Comparison of ENCODE assay signal across 14 cellular contexts in the genomic region with DNA sequence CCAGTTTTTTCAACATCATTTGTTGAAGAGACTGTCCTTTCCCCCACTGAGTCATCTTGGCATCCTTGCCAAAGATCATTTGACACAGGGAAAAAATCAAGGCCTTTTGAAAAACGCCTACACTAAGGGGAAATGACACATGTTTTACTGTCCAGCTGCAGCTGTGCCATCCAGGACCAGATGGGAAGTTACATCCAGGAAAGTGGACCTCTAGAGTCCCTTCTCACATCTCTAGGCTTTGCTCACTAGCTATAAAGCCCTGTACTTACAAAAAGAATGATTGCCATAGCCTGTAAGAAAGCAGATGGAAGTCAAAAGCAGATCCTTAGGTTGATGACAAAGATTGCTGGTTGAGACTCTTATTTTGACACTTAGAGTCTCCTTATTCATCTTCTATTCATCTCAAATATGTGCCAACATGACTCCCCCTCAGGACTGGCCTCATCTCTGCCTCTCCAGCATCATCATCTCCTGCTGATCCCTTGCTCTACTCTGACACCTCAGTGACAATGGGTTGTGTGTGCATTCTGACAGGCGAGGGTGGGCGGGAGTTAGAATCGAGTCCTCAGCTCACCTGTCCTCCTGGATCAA. TPM values are rescaled to one million over a fixed set of nuclear protein-coding genes. Genes with fewer than 3 reads are reported as not detected.
A peak's percentile ranks its signal among the peaks of the same experiment; 100 is the strongest.
DNase-seq lines count a peak whose midpoint lies in the region; ATAC-seq, FAIRE-seq and TF ChIP-seq lines count a peak whose summit lies in the region.
"Had no signal": no experiment of that assay in that cellular context is flagged by ENCODE, and none has a peak within 500 bp of the region (broad histone marks: within the 10 kb centered on the region; RNA-seq: fewer than 3 reads in every experiment).

No MANE protein-coding gene starts in this region.

- no peaks in the 10 kb centered on the region for H3K36me3 Mint-ChIP-seq in T-helper 2 cell treated with Interferon-gamma antibody and Interleukin-4, amounts not matched to agents 5 μg/mL and 100 μg/mL, for 36 hours (ENCODE audit: low read depth)
- H3K36me3 Mint-ChIP-seq: CD4-positive, CD25-positive, alpha-beta regulatory T cell; T-cell had no signal

- DNase-seq in A549 (ENCODE audit: low read depth in 1 of 2, low spot score in 1 of 2) (peak; percentile 3 to 6), GM04504 (ENCODE audit: low read depth) (peak; percentile 52), adipocyte (ENCODE audit: low read depth) (peak; percentile 53), glomerular endothelial cell (ENCODE audit: extremely low read depth, low read depth, low spot score) (peak; percentile 55), Peyer's patch (no peak), amygdala (lab: John Stamatoyannopoulos, UW) (no peak), G401 (ENCODE audit: low spot score) (no peak)
- no peak for DNase-seq in T-helper 2 cell treated with Interferon-gamma antibody and Interleukin-4, amounts not matched to agents 5 μg/mL and 100 μg/mL, for 36 hours (ENCODE audit: low spot score)
- DNase-seq: CD4-positive, CD25-positive, alpha-beta regulatory T cell; MM.1S; NCI-H526; nephron progenitor cell; stimulated activated CD4-positive, alpha-beta T cell treated with anti-CD3 and anti-CD28 coated beads, Interleukin-2, amount 100 ng/mL, for 24 hours; T-cell had no signal

- 45% methylated on average over 4 of the region's 4 CpGs for WGBS in A549 (ENCODE audit: missing lambda C conversion rate)

- H3K4me1 ChIP-seq in A549 (peaks cover 14% of the 10 kb centered on the region; the same call in 2 of the 3 replicates), adipocyte (ENCODE audit: control insufficient read depth, insufficient read depth, low read length) (peaks cover 15% of the 10 kb centered on the region), Peyer's patch (no peaks in the 10 kb centered on the region)

- ATAC-seq in A549: no peak; a peak in 1 of 6 replicates
- ATAC-seq: T-cell had no signal

- POLR2A ChIA-PET in A549 (lab: Yijun Ruan, JAX): no interaction called here

- TF ChIP-seq RAD21 in A549 (conservative IDR thresholded peaks at IDR 0.05 in 1 of 2, IDR thresholded peaks at IDR 0.05 in 1 of 2): no peak

- TF ChIP-seq CTCF in A549 (IDR thresholded peaks at IDR 0.05): no peak
- TF ChIP-seq CTCF in Peyer's patch (IDR thresholded peaks at IDR 0.05): no peak

- no peaks in the 10 kb centered on the region for H3K9me3 Mint-ChIP-seq in T-helper 2 cell treated with Interferon-gamma antibody and Interleukin-4, amounts not matched to agents 5 μg/mL and 100 μg/mL, for 36 hours
- H3K9me3 Mint-ChIP-seq: CD4-positive, CD25-positive, alpha-beta regulatory T cell; nephron progenitor cell; T-cell had no signal

- no peak overlapping the region for H3K4me3 Mint-ChIP-seq in T-helper 2 cell treated with Interferon-gamma antibody and Interleukin-4, amounts not matched to agents 5 μg/mL and 100 μg/mL, for 36 hours
- H3K4me3 Mint-ChIP-seq: CD4-positive, CD25-positive, alpha-beta regulatory T cell; nephron progenitor cell; T-cell had no signal

- H3K27me3 ChIP-seq in adipocyte (replicated peaks; ENCODE audit: control insufficient read depth, insufficient read depth, low read length) (no peaks in the 10 kb centered on the region), Peyer's patch (no peaks in the 10 kb centered on the region)

- no peaks in the 10 kb centered on the region for H3K9me3 ChIP-seq in A549
- no peaks in the 10 kb centered on the region for H3K9me3 ChIP-seq in adipocyte (ENCODE audit: control insufficient read depth, low read length)
- no peaks in the 10 kb centered on the region for H3K9me3 ChIP-seq in Peyer's patch

- H3K36me3 ChIP-seq in adipocyte (ENCODE audit: control insufficient read depth, insufficient read depth, low read length, severe bottlenecking) (no peaks in the 10 kb centered on the region), Peyer's patch (no peaks in the 10 kb centered on the region)

- no peaks in the 10 kb centered on the region for H3K4me1 Mint-ChIP-seq in T-helper 2 cell treated with Interferon-gamma antibody and Interleukin-4, amounts not matched to agents 5 μg/mL and 100 μg/mL, for 36 hours (ENCODE audit: low read depth)
- H3K4me1 Mint-ChIP-seq: T-cell had no signal

- H3K27ac Mint-ChIP-seq in T-helper 2 cell treated with Interferon-gamma antibody and Interleukin-4, amounts not matched to agents 5 μg/mL and 100 μg/mL, for 36 hours: no peak overlapping the region
- H3K27ac Mint-ChIP-seq: nephron progenitor cell, T-cell had no signal

- TF ChIP-seq EP300 in A549 (IDR thresholded peaks at IDR 0.05): no peak

- H3K4me2 ChIP-seq in A549: peak overlapping the region; percentile 36; the same call in 2 of the 3 replicates

- no peaks in the 10 kb centered on the region for H3K27me3 Mint-ChIP-seq in T-helper 2 cell treated with Interferon-gamma antibody and Interleukin-4, amounts not matched to agents 5 μg/mL and 100 μg/mL, for 36 hours (ENCODE audit: low read depth)
- H3K27me3 Mint-ChIP-seq: CD4-positive, CD25-positive, alpha-beta regulatory T cell had no signal

- H3K9ac ChIP-seq in adipocyte (ENCODE audit: low read length): no peak overlapping the region

- TF ChIP-seq POLR2A in A549 (IDR thresholded peaks at IDR 0.05; ENCODE audit: low read length) (no peak), Peyer's patch (IDR thresholded peaks at IDR 0.05) (no peak)

- H3K4me3 ChIP-seq in A549: no peak overlapping the region
- H3K4me3 ChIP-seq in adipocyte (ENCODE audit: low read length): no peak overlapping the region
- no peak overlapping the region for H3K4me3 ChIP-seq in Peyer's patch

- CTCF ChIA-PET in A549 (lab: Yijun Ruan, JAX): interaction anchor here (1.3 kb wide), 1 partner anchor 26 kb away, joined by 5 read pairs; no protein-coding TSS in a partner anchor

- in situ Hi-C loops in G401 (cut with HindIII; ENCODE audit: low sequenced_read_pairs): no loop called here

- FAIRE-seq in A549 (lab: Jason Lieb, UNC): no peak

- no peak overlapping the region for H3K27ac ChIP-seq in A549
- no peak overlapping the region for H3K27ac ChIP-seq in Peyer's patch

TF ChIP-seq in A549, 52 proteins besides CTCF, POLR2A, EP300 and RAD21:
- TF ChIP-seq ZSCAN20 (CRISPR knock-in tag; IDR thresholded peaks at IDR 0.05) (no peak), JUN (IDR thresholded peaks at IDR 0.05) (no peak), CHD4 (IDR thresholded peaks at IDR 0.05; ENCODE audit: borderline replicate concordance) (no peak), BHLHE40 (IDR thresholded peaks at IDR 0.05; ENCODE audit: low read depth, low read length) (no peak), EHMT2 (IDR thresholded peaks at IDR 0.05; ENCODE audit: low read depth) (no peak), TP53 (CRISPR knock-in tag; IDR thresholded peaks at IDR 0.05) (no peak), SREBF2 (IDR thresholded peaks at IDR 0.05) (no peak), CEBPB (IDR thresholded peaks at IDR 0.05) (no peak), MAFK (IDR thresholded peaks at IDR 0.05; ENCODE audit: partially characterized antibody) (no peak), FOSL2 (IDR thresholded peaks at IDR 0.05) (no peak), FOSL2 (CRISPR knock-in tag; IDR thresholded peaks at IDR 0.05) (no peak), RARB (CRISPR knock-in tag; IDR thresholded peaks at IDR 0.05) (no peak)
- TF ChIP-seq, protein P1, sequence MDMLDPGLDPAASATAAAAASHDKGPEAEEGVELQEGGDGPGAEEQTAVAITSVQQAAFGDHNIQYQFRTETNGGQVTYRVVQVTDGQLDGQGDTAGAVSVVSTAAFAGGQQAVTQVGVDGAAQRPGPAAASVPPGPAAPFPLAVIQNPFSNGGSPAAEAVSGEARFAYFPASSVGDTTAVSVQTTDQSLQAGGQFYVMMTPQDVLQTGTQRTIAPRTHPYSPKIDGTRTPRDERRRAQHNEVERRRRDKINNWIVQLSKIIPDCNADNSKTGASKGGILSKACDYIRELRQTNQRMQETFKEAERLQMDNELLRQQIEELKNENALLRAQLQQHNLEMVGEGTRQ (IDR thresholded peaks at IDR 0.05): no peak
- TF ChIP-seq, protein P2, sequence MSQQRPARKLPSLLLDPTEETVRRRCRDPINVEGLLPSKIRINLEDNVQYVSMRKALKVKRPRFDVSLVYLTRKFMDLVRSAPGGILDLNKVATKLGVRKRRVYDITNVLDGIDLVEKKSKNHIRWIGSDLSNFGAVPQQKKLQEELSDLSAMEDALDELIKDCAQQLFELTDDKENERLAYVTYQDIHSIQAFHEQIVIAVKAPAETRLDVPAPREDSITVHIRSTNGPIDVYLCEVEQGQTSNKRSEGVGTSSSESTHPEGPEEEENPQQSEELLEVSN (IDR thresholded peaks at IDR 0.05; ENCODE audit: borderline replicate concordance, low read depth): no peak

RNA-seq across cellular contexts. Expression of a gene that starts 22.8 kb away (rescaled TPM):
- polyA plus RNA-seq in A549 (2011; rRNA removed) (4.8 and 6.0 TPM in 2 replicates), A549 (2017; fragmentation: RNase III; extraction: RNeasy Plus Mini Kit Qiagen cat#74134 plus additional on column Dnase treatment) (2.7 to 4.7 TPM (median 3.9 TPM) in 3 replicates)
- 7.4 and 9.6 TPM in 2 replicates for polyA plus RNA-seq in A549 (2012; cell fraction: cytosol; rRNA removed)
- 8.0 and 8.8 TPM in 2 replicates for polyA plus RNA-seq in A549 (2012; cell fraction: nucleus; rRNA removed)
- 8.7 and 11.5 TPM in 2 replicates for polyA minus RNA-seq in A549 (2011; rRNA and poly(A)+ RNA removed)
- total RNA-seq in glomerular endothelial cell (15.4 and 17.1 TPM in 2 replicates), Peyer's patch (1 to 10 TPM; 3.7 to 8.7 (median 4.7) TPM)
- total RNA-seq in G401 (2014; rRNA removed; shearing (Covaris generic)): 3.0 and 4.4 TPM in 2 replicates

RNA-seq across cellular contexts. Expression of a gene that starts 49.8 kb away (rescaled TPM):
- polyA plus RNA-seq in A549 (2011; rRNA removed) (7.2 and 8.4 TPM in 2 replicates), A549 (2017; fragmentation: RNase III; extraction: RNeasy Plus Mini Kit Qiagen cat#74134 plus additional on column Dnase treatment) (3.4 to 3.8 TPM (median 3.7 TPM) in 3 replicates)
- polyA plus RNA-seq in A549 (2012; cell fraction: cytosol; rRNA removed): 7.0 and 7.3 TPM in 2 replicates
- polyA plus RNA-seq in A549 (2012; cell fraction: nucleus; rRNA removed): 5.9 and 6.2 TPM in 2 replicates
- polyA minus RNA-seq in A549 (2011; rRNA and poly(A)+ RNA removed): 16.7 and 20.6 TPM in 2 replicates
- total RNA-seq in glomerular endothelial cell (16.5 and 23.4 TPM in 2 replicates), Peyer's patch (10 to 100 TPM in 3 of 4 donors, 1 to 10 TPM in 1; 5.8 to 50.8 (median 40.2) TPM)
- total RNA-seq in G401 (2014; rRNA removed; shearing (Covaris generic)): 4.5 and 5.1 TPM in 2 replicates

Comparison
In these comparisons a context has a peak if more than half of its experiments do, and no peak if none do; other contexts are left out.
1. DNase-seq: peak in A549 (2 of 2), GM04504 (single experiment), adipocyte (single experiment) and glomerular endothelial cell (single experiment); none in Peyer's patch (0 of 3), T-helper 2 cell treated with Interferon-gamma antibody and Interleukin-4, amounts not matched to agents 5 μg/mL and 100 μg/mL, for 36 hours (single experiment), amygdala (0 of 56) and G401 (single experiment).